In genomic region chr17:8162232-8162996, GRCh38 we compare ENCODE assay signal across 8 cellular contexts. TPM values are rescaled to one million over a fixed set of nuclear protein-coding genes. Genes with fewer than 3 reads are reported as not detected.
A peak's percentile ranks its signal among the peaks of the same experiment; 100 is the strongest.
DNase-seq lines count a peak whose midpoint lies in the region; ATAC-seq and TF ChIP-seq lines count a peak whose summit lies in the region.

Gene VAMP2 (minus strand): TSS chr17:8162948. CDS start chr17:8162879, 69 bp downstream.

- CTCF ChIA-PET in HCT116 (lab: Charles Lee) (no interaction called here), PC-3 (lab: Charles Lee) (no interaction called here)

- peaks cover 5% of the 10 kb centered on the region for H3K27me3 Mint-ChIP-seq in nephron progenitor cell (ENCODE audit: low read depth, poor library complexity)

- H3K9me3 ChIP-seq in HCT116 (ENCODE audit: control insufficient read depth in 1 of 2, insufficient read depth in 1 of 2, low read depth in 1 of 2, low read length in 2 of 2) (no peaks in the 10 kb centered on the region), PC-3 (ENCODE audit: low read length) (no peaks in the 10 kb centered on the region)

- intact Hi-C loops in HCT116 (cut with micrococcal nuclease) (no loop called here), PC-3 (cut with micrococcal nuclease) (no loop called here)

- peaks cover 11% of the 10 kb centered on the region for H3K36me3 Mint-ChIP-seq in nephron progenitor cell (ENCODE audit: low read depth)

- H3K27ac ChIP-seq in HCT116 (ENCODE audit: low read depth, low read length), result peak within 1 kb of the TSS; percentile 93
- H3K27ac ChIP-seq in PC-3 (ENCODE audit: low read length), result peak within 1 kb of the TSS; percentile 59
- peak within 1 kb of the TSS; percentile 99 for H3K27ac ChIP-seq in substantia nigra (ENCODE audit: low read depth, low read length, poor library complexity, severe bottlenecking)

- peak within 1 kb of the TSS; percentile 100 for H3K9ac ChIP-seq in HCT116 (ENCODE audit: low read length)
- H3K9ac ChIP-seq in PC-3 (ENCODE audit: low read length), result peak within 1 kb of the TSS; percentile 97

- H3K4me3 ChIP-seq in HCT116 (replicated peaks in 1 of 2; ENCODE audit: low read depth in 1 of 2, low read length in 2 of 2) (peak within 1 kb of the TSS; percentile 95 to 99), PC-3 (ENCODE audit: low read length) (peak within 1 kb of the TSS; percentile 88), fibroblast of the aortic adventitia (ENCODE audit: low read depth, low read length) (peak within 1 kb of the TSS; percentile 92)

- H3K27ac Mint-ChIP-seq in nephron progenitor cell, result peak within 1 kb of the TSS; percentile 95

- H3F3A ChIP-seq in PC-3 (ENCODE audit: low read length, unreplicated experiment), result no peaks in the 10 kb centered on the region

- RAD21 ChIA-PET in HCT116 (lab: Charles Lee; ENCODE audit: low non-redundant PET in 1 of 2, low total read pairs in 2 of 2, uncharacterized antibody in 2 of 2, unreplicated experiment in 2 of 2), result no interaction called here

- H3K9me2 ChIP-seq in HCT116 (ENCODE audit: insufficient read depth), result no peaks in the 10 kb centered on the region
- no peaks in the 10 kb centered on the region for H3K9me2 ChIP-seq in PC-3 (replicated peaks; ENCODE audit: low read length)

- ATAC-seq in HCT116 (peak; percentile 58), PC-3 (peak; percentile 51)

- DNase-seq in D341Med (ENCODE audit: low spot score) (peak; percentile 55), HCT116 (ENCODE audit: low read depth, low spot score) (no peak), PC-3 (peak; percentile 60), fibroblast of the aortic adventitia (ENCODE audit: low read depth) (peak; percentile 55), nephron progenitor cell (peak; percentile 87), substantia nigra (lab: John Stamatoyannopoulos, UW) (peak in 40 of 49 donors; percentile 31 to 90 (median 70)), foreskin melanocyte (no peak)
- peak; percentile 83 for DNase-seq in activated T-helper 9 cell treated with anti-CD3 and anti-CD28 coated beads, Interleukin-2, amount 50 U/mL, for 16 hours (ENCODE audit: low read depth)

- H3K4me1 Mint-ChIP-seq in nephron progenitor cell, result peaks cover 46% of the 10 kb centered on the region

- TF ChIP-seq RAD21 in HCT116 (IDR thresholded peaks at IDR 0.05; ENCODE audit: low read depth), result no peak

- H3K27me3 ChIP-seq in HCT116 (ENCODE audit: insufficient read depth, low read length) (no peaks in the 10 kb centered on the region), PC-3 (ENCODE audit: low read length) (no peaks in the 10 kb centered on the region)

- TF ChIP-seq POLR2A in HCT116 (IDR thresholded peaks at IDR 0.05; ENCODE audit: borderline replicate concordance, extremely low read depth, insufficient read depth, insufficient read length), result no peak

- H2AFZ ChIP-seq in HCT116 (ENCODE audit: low read depth, low read length, poor library complexity, severe bottlenecking) (no peak within 1 kb of the TSS), PC-3 (ENCODE audit: low read length) (peak within 1 kb of the TSS; percentile 57)

- H3K79me2 ChIP-seq in HCT116 (ENCODE audit: insufficient read depth, low read length), result peaks cover 34% of the 10 kb centered on the region
- H3K79me2 ChIP-seq in PC-3 (ENCODE audit: low read length), result peaks cover 19% of the 10 kb centered on the region

- POLR2A ChIA-PET in HCT116 (lab: Charles Lee) (interaction anchor here (0.6 to 9.4 kb wide), 2 partner anchors 10 kb away, joined by 3 to 95 read pairs; no protein-coding TSS in a partner anchor), PC-3 (lab: Charles Lee; ENCODE audit: unreplicated experiment) (no interaction called here)

- H3K4me1 ChIP-seq in HCT116 (ENCODE audit: control insufficient read depth in 1 of 2, insufficient read depth in 2 of 2, low read length in 2 of 2) (peaks cover 39 to 68% of the 10 kb centered on the region in 2 experiments), PC-3 (ENCODE audit: insufficient read depth, low read length) (peaks cover 27% of the 10 kb centered on the region)

- 0 out of 6 replicates have a peak, but pooled peaks of 1 of the 3 experiments have one; percentile 7 for TF ChIP-seq CTCF in HCT116 (IDR thresholded peaks at IDR 0.05 in 2 of 3, conservative IDR thresholded peaks at IDR 0.05 in 1 of 3; ENCODE audit: borderline replicate concordance in 1 of 3, insufficient read depth in 1 of 3, low read depth in 2 of 3, low read length in 2 of 3)
- TF ChIP-seq CTCF in PC-3 (conservative IDR thresholded peaks at IDR 0.05; ENCODE audit: low read depth, low read length), result no peak
- peak; percentile 8 for TF ChIP-seq CTCF in fibroblast of the aortic adventitia (IDR thresholded peaks at IDR 0.05; ENCODE audit: insufficient read depth, low read length)
- no peak for TF ChIP-seq CTCF in nephron progenitor cell (IDR thresholded peaks at IDR 0.05)

- H3K36me3 ChIP-seq in HCT116 (ENCODE audit: control insufficient read depth in 1 of 2, insufficient read depth in 2 of 2, low read length in 2 of 2), result peaks cover 4 to 13% of the 10 kb centered on the region in 2 experiments; a peak in 3 of 4 replicates
- H3K36me3 ChIP-seq in PC-3 (ENCODE audit: low read depth, low read length), result no peaks in the 10 kb centered on the region; the same call in 1 of the 2 replicates

- H3K4me2 ChIP-seq in HCT116 (ENCODE audit: low read length), result peak within 1 kb of the TSS; percentile 99
- H3K4me2 ChIP-seq in PC-3 (ENCODE audit: low read length), result peak within 1 kb of the TSS; percentile 96

- no peaks in the 10 kb centered on the region for H3K9me3 Mint-ChIP-seq in nephron progenitor cell

- H3K4me3 Mint-ChIP-seq in nephron progenitor cell, result peak within 1 kb of the TSS; percentile 89

- BruUV-seq in HCT116 (replicated peaks; lab: Mats Ljungman, UMichigan) (no TSS peak), PC-3 (replicated peaks; lab: Mats Ljungman, UMichigan) (no TSS peak)

- no peaks in the 10 kb centered on the region for H4K20me1 ChIP-seq in HCT116 (ENCODE audit: insufficient read depth)
- 0 out of 2 replicates have a peak, but pooled peaks cover 2% of the 10 kb centered on the region for H4K20me1 ChIP-seq in PC-3 (ENCODE audit: low read length)

TF ChIP-seq in HCT116, 20 proteins besides CTCF, POLR2A, EP300 and RAD21:
- TF ChIP-seq MAX (IDR thresholded peaks at IDR 0.05) (no peak; the same call in 1 of the 2 replicates), SIN3A (IDR thresholded peaks at IDR 0.05; ENCODE audit: low read depth) (peak; percentile 54; the same call in 1 of the 2 replicates), YY1 (IDR thresholded peaks at IDR 0.05; ENCODE audit: extremely low read depth, insufficient replicate concordance, low read depth, low read length) (peak; percentile 91), POLR2AphosphoS5 (IDR thresholded peaks at IDR 0.05; ENCODE audit: low read depth, low read length) (peak; percentile 89), EZH2 (IDR thresholded peaks at IDR 0.05) (no peak), ZFX (IDR thresholded peaks at IDR 0.05) (peak; percentile 75)
TF ChIP-seq in HCT116: peak in this region for 4.

RNA-seq across cellular contexts. Expression of gene VAMP2, which starts in this region (rescaled TPM):
- total RNA-seq in HCT116 (2021; ENCODE audit: unreplicated experiment), result 35.9 TPM
- 44.1 and 53.0 TPM in 2 replicates for polyA plus RNA-seq in HCT116 (2012)
- 5.0 and 18.0 TPM in 2 replicates for total RNA-seq in PC-3 (2014; rRNA removed)
- 5.2 and 6.0 TPM in 2 replicates for total RNA-seq in fibroblast of the aortic adventitia (ENCODE audit: low replicate concordance)

Comparison
In these comparisons a context has a peak if more than half of its experiments do, and no peak if none do; other contexts are left out.
1. DNase-seq: peak in D341Med (single experiment), PC-3 (single experiment), activated T-helper 9 cell treated with anti-CD3 and anti-CD28 coated beads, Interleukin-2, amount 50 U/mL, for 16 hours (single experiment), fibroblast of the aortic adventitia (single experiment), nephron progenitor cell (single experiment) and substantia nigra (40 of 49); none in HCT116 (single experiment) and foreskin melanocyte (single experiment).
2. Peak in every context shown above with its lines, with median percentiles within 50 percentile points of each other: H3K27ac ChIP-seq and H3K4me3 ChIP-seq.